Comparison of ENCODE assay signal across 18 cellular contexts in the genomic region with DNA sequence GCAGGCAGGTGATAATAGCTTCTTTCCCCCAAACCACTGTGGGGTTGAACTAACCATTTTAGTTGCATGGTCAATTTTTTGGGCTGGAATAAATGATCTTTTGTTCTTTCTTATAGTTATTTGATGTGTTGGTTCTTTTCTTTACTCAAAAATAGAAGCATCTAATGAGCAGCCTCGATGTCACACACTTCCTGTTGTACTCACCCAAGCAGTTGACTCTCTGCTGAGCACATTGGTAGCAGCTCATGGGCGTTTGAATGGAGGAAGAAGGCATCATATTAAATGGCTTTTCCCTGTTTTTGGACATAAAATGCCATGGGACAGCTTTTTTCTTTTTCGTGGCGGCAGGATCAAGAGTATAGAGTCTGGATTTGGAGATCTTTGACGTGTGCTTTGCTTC.
A peak's percentile ranks its signal among the peaks of the same experiment; 100 is the strongest.
DNase-seq lines count a peak whose midpoint lies in the region; ATAC-seq and TF ChIP-seq lines count a peak whose summit lies in the region.
"Had no signal": no experiment of that assay in that cellular context is flagged by ENCODE, and none has a peak within 500 bp of the region (broad histone marks: within the 10 kb centered on the region; RNA-seq: fewer than 3 reads in every experiment).

No MANE protein-coding gene starts in this region.

- BruUV-seq in PC-3 (replicated peaks; lab: Mats Ljungman, UMichigan), result no TSS peak

- no peaks in the 10 kb centered on the region for H3K36me3 Mint-ChIP-seq in CD8-positive, alpha-beta memory T cell

- H3K4me3 ChIP-seq in right cardiac atrium (ENCODE audit: low read length) (no peak overlapping the region), NB4 (ENCODE audit: low read depth, low read length) (no peak overlapping the region), lower lobe of right lung (no peak overlapping the region), PC-3 (ENCODE audit: low read length) (no peak overlapping the region)
- no peak overlapping the region for H3K4me3 ChIP-seq in CD8-positive, alpha-beta memory T cell (ENCODE audit: low read length)
- H3K4me3 ChIP-seq: GM23338, MG63, prostate gland, smooth muscle cell had no signal

- DNase-seq in right cardiac atrium (no peak), left ventricle myocardium superior (no peak), NB4 (ENCODE audit: low read depth) (peak; percentile 50), lower lobe of right lung (no peak), PC-3 (no peak)
- no peak for DNase-seq in CD8-positive, alpha-beta memory T cell
- DNase-seq: activated effector memory CD4-positive, alpha-beta T cell treated with Interleukin-2 at 50 U/mL for 16 hours; mesendoderm; MG63; NCI-H187; NK-92 treated with Interleukin-12 subunit alpha and Interleukin-12 subunit beta, amount 100 ng/mL, for 24 hours; stimulated activated CD4-positive, alpha-beta T cell treated with anti-CD3 and anti-CD28 coated beads, Interleukin-4, amount 100 ng/mL, for 1 hour had no signal

- CTCF ChIA-PET in PC-3 (lab: Charles Lee), result no interaction called here
- CTCF ChIA-PET in CD8-positive, alpha-beta memory T cell (lab: Charles Lee), result interaction anchor here (1.6 kb wide), 1 partner anchor 19 kb away, joined by 4 read pairs; no protein-coding TSS in a partner anchor

- H3F3A ChIP-seq in PC-3 (ENCODE audit: low read length, unreplicated experiment), result no peaks in the 10 kb centered on the region

- TF ChIP-seq POLR2A in NB4 (IDR thresholded peaks at IDR 0.05; ENCODE audit: extremely low read depth, insufficient read length), result no peak

- H3K36me3 ChIP-seq in lower lobe of right lung (no peaks in the 10 kb centered on the region), PC-3 (ENCODE audit: low read depth, low read length) (no peaks in the 10 kb centered on the region)
- no peaks in the 10 kb centered on the region for H3K36me3 ChIP-seq in CD8-positive, alpha-beta memory T cell (ENCODE audit: insufficient read depth, low read length)
- H3K36me3 ChIP-seq: MG63, prostate gland had no signal

- WGBS in right cardiac atrium, result 79% methylated on average over 5 of the region's 5 CpGs

- intact Hi-C loops in right cardiac atrium (cut with DNase I) (no loop called here), left ventricle myocardium superior (cut with micrococcal nuclease) (no loop called here), lower lobe of right lung (cut with DNase I) (no loop called here), PC-3 (cut with micrococcal nuclease) (no loop called here)

- H3K27ac ChIP-seq in right cardiac atrium (ENCODE audit: low read length) (peak overlapping the region; percentile 13), lower lobe of right lung (peak overlapping the region; percentile 10), PC-3 (ENCODE audit: low read length) (no peak overlapping the region)
- no peak overlapping the region for H3K27ac ChIP-seq in CD8-positive, alpha-beta memory T cell (ENCODE audit: low read depth, low read length)

- ATAC-seq in right cardiac atrium (no peak), left ventricle myocardium superior (no peak), lower lobe of right lung (no peak), HG03025 (IDR thresholded peaks at IDR 0.05; ENCODE audit: low FRiP score, unreplicated experiment) (no peak), PC-3 (no peak), GM21576 (IDR thresholded peaks at IDR 0.05; ENCODE audit: unreplicated experiment) (no peak)
- ATAC-seq: esophagus mucosa, GM23338 had no signal

- no peaks in the 10 kb centered on the region for H3K9me3 ChIP-seq in right cardiac atrium (ENCODE audit: control insufficient read depth, low read length)
- H3K9me3 ChIP-seq in lower lobe of right lung, result no peaks in the 10 kb centered on the region
- H3K9me3 ChIP-seq in PC-3 (ENCODE audit: low read length), result no peaks in the 10 kb centered on the region
- H3K9me3 ChIP-seq in CD8-positive, alpha-beta memory T cell (ENCODE audit: low read length), result no peaks in the 10 kb centered on the region
- H3K9me3 ChIP-seq: MG63, prostate gland had no signal

- no peak overlapping the region for H3K9ac ChIP-seq in PC-3 (ENCODE audit: low read length)

- no peak overlapping the region for H3K27ac Mint-ChIP-seq in CD8-positive, alpha-beta memory T cell
- H3K27ac Mint-ChIP-seq: GM23338 had no signal

- no peaks in the 10 kb centered on the region for H3K79me2 ChIP-seq in PC-3 (ENCODE audit: low read length)

- H3K27me3 Mint-ChIP-seq in CD8-positive, alpha-beta memory T cell, result no peaks in the 10 kb centered on the region

- no peaks in the 10 kb centered on the region for H4K20me1 ChIP-seq in PC-3 (ENCODE audit: low read length)

- H3K9me2 ChIP-seq in PC-3 (replicated peaks; ENCODE audit: low read length), result no peaks in the 10 kb centered on the region

- no peaks in the 10 kb centered on the region for H3K27me3 ChIP-seq in right cardiac atrium (ENCODE audit: control insufficient read depth, insufficient read depth)
- H3K27me3 ChIP-seq in lower lobe of right lung (ENCODE audit: low read depth), result no peaks in the 10 kb centered on the region
- H3K27me3 ChIP-seq in PC-3 (ENCODE audit: low read length), result no peaks in the 10 kb centered on the region
- H3K27me3 ChIP-seq in CD8-positive, alpha-beta memory T cell (ENCODE audit: insufficient read depth, low read length, poor library complexity, severe bottlenecking), result no peaks in the 10 kb centered on the region
- H3K27me3 ChIP-seq: MG63 had no signal

- TF ChIP-seq CTCF in NB4 (IDR thresholded peaks at IDR 0.05; ENCODE audit: low read depth, low read length) (no peak), lower lobe of right lung (IDR thresholded peaks at IDR 0.05) (no peak), PC-3 (conservative IDR thresholded peaks at IDR 0.05; ENCODE audit: low read depth, low read length) (no peak)

- H3K4me1 ChIP-seq in right cardiac atrium (ENCODE audit: control insufficient read depth, insufficient read depth, low read length) (no peaks in the 10 kb centered on the region), lower lobe of right lung (peaks cover 42% of the 10 kb centered on the region), PC-3 (ENCODE audit: insufficient read depth, low read length) (peaks cover 4% of the 10 kb centered on the region; the same call in 1 of the 2 replicates)
- H3K4me1 ChIP-seq in CD8-positive, alpha-beta memory T cell (ENCODE audit: insufficient read depth, low read length), result no peaks in the 10 kb centered on the region
- H3K4me1 ChIP-seq: prostate gland had no signal

- no peak overlapping the region for H3K4me2 ChIP-seq in PC-3 (ENCODE audit: low read length)
- H3K4me2 ChIP-seq: GM23338 had no signal

- H3K4me1 Mint-ChIP-seq in CD8-positive, alpha-beta memory T cell, result peaks cover 0 to 5% (median 0%) of the 10 kb centered on the region in 3 donors

- H3K4me3 Mint-ChIP-seq in CD8-positive, alpha-beta memory T cell, result no peak overlapping the region
- H3K4me3 Mint-ChIP-seq: GM23338 had no signal

- no peak overlapping the region for H2AFZ ChIP-seq in PC-3 (ENCODE audit: low read length)
- H2AFZ ChIP-seq: GM23338 had no signal

- POLR2A ChIA-PET in PC-3 (lab: Charles Lee; ENCODE audit: unreplicated experiment), result no interaction called here
- POLR2A ChIA-PET in CD8-positive, alpha-beta memory T cell (lab: Charles Lee), result no interaction called here

- H3K9me3 Mint-ChIP-seq in CD8-positive, alpha-beta memory T cell, result peaks cover 0 to 9% (median 5%) of the 10 kb centered on the region in 5 donors
- H3K9me3 Mint-ChIP-seq: GM23338 had no signal

Comparison
In these comparisons a context has a peak if more than half of its experiments do, and no peak if none do; other contexts are left out.
1. H3K27ac ChIP-seq: peak in right cardiac atrium (single experiment) and lower lobe of right lung (single experiment); none in PC-3 (single experiment) and CD8-positive, alpha-beta memory T cell (single experiment).